23 cellular contexts compared by ENCODE assay signal in the genomic region with DNA sequence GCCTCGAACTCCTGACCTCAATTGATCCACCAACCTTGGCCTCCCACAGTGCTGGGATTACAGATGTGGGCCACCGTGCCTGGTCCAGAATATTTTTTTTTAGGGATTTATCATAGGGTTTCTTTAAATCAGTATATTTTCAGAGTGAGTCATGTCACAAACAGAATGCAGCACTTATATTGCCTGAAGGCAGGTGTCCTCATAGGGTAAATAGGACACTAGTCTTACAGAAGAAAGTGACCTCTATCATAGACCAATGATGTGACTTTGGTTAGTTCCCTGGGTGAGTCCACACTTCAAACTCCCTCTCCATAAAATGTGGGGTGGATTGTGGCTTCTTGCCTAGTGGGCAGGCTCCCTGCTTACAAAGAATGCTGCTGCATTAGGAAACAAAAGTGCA.
DNase-seq lines count a peak whose midpoint lies in the region; ATAC-seq, FAIRE-seq and TF ChIP-seq lines count a peak whose summit lies in the region.
"Had no signal": no experiment of that assay in that cellular context is flagged by ENCODE, and none has a peak within 500 bp of the region (broad histone marks: within the 10 kb centered on the region; RNA-seq: fewer than 3 reads in every experiment).

No MANE protein-coding gene starts in this region.

- no peak overlapping the region for H3K4me3 ChIP-seq in GM23338
- H3K4me3 ChIP-seq in endothelial cell of umbilical vein (replicated peaks in 1 of 3; ENCODE audit: insufficient read depth in 1 of 3, low read depth in 1 of 3, low read length in 3 of 3), result no peak overlapping the region
- H3K4me3 ChIP-seq: SJSA1 had no signal

- H3K4me1 ChIP-seq in GM23338 (ENCODE audit: insufficient read depth) (no peaks in the 10 kb centered on the region), endothelial cell of umbilical vein (ENCODE audit: control insufficient read depth, extremely low read depth, insufficient read depth, low read length) (peaks cover 6% of the 10 kb centered on the region)
- H3K4me1 ChIP-seq: Caco-2, SJSA1 had no signal

- H3K9me1 ChIP-seq in endothelial cell of umbilical vein (replicated peaks; ENCODE audit: control insufficient read depth, extremely low read depth, insufficient read depth, low read length), result no peaks in the 10 kb centered on the region

- no peak overlapping the region for H3K9ac ChIP-seq in endothelial cell of umbilical vein (replicated peaks; ENCODE audit: extremely low read depth, insufficient read depth, low read length)

- FAIRE-seq in endothelial cell of umbilical vein (lab: Jason Lieb, UNC), result no peak
- FAIRE-seq: GM18507, RCC 7860 had no signal

- H3K27ac Mint-ChIP-seq in GM23338, result no peak overlapping the region
- H3K27ac Mint-ChIP-seq: CD4-positive, alpha-beta memory T cell; H9 had no signal

- H3K27me3 Mint-ChIP-seq in GM23338 (ENCODE audit: insufficient read depth, low read depth, poor library complexity), result no peaks in the 10 kb centered on the region

- H3K4me2 ChIP-seq in GM23338, result no peak overlapping the region
- H3K4me2 ChIP-seq in endothelial cell of umbilical vein (ENCODE audit: insufficient read depth, low read length), result no peak overlapping the region

- no peak overlapping the region for H3K4me3 Mint-ChIP-seq in GM23338
- H3K4me3 Mint-ChIP-seq: CD4-positive, alpha-beta memory T cell; H9 had no signal

- peak; percentile 40 for DNase-seq in EL
- DNase-seq in GM23338 (ENCODE audit: low spot score), result no peak
- peak; percentile 46 for DNase-seq in RPMI7951 (ENCODE audit: low read depth)
- DNase-seq in endothelial cell of umbilical vein (ENCODE audit: low read depth, low spot score), result no peak
- DNase-seq in NCI-H128 (lab: John Stamatoyannopoulos, UW; ENCODE audit: unreplicated experiment), result no peak
- no peak for DNase-seq in foreskin melanocyte
- DNase-seq in T-helper 9 cell, result no peak
- DNase-seq: C1 segment of cervical spinal cord; Caco-2; CD4-positive, alpha-beta memory T cell; DMS79 treated with DMSO at 0.1 percent for 48 hours; H9; KBM-7; NCI-H1048; NCI-H1417 treated with DMSO at 0.1 percent for 48 hours; NCI-H1694 treated with DMSO at 0.1 percent for 48 hours; NCI-H2081; NCI-H2227 treated with DMSO at 0.1 percent for 48 hours; NCI-H69 had no signal

- H3K9me3 Mint-ChIP-seq in GM23338, result no peaks in the 10 kb centered on the region
- H3K9me3 Mint-ChIP-seq: CD4-positive, alpha-beta memory T cell; H9 had no signal

- H3K79me2 ChIP-seq in GM23338 (replicated peaks; ENCODE audit: insufficient read depth), result no peaks in the 10 kb centered on the region
- H3K79me2 ChIP-seq in endothelial cell of umbilical vein (ENCODE audit: control insufficient read depth, insufficient read depth, low read length), result no peaks in the 10 kb centered on the region

- ATAC-seq in GM23338 (no peak), GM18867 (IDR thresholded peaks at IDR 0.05; ENCODE audit: unreplicated experiment) (no peak)

- H3K27ac ChIP-seq in GM23338 (ENCODE audit: low read depth), result no peak overlapping the region
- no peak overlapping the region for H3K27ac ChIP-seq in endothelial cell of umbilical vein (ENCODE audit: insufficient read depth, low read depth, low read length)
- H3K27ac ChIP-seq: SJSA1 had no signal

- no peaks in the 10 kb centered on the region for H3F3A ChIP-seq in GM23338 (replicated peaks; ENCODE audit: low read depth)

- peaks cover 4% of the 10 kb centered on the region; the same call in 1 of the 2 replicates for H3K9me2 ChIP-seq in GM23338 (ENCODE audit: insufficient read depth)

- intact Hi-C loops in endothelial cell of umbilical vein (cut with micrococcal nuclease), result loop anchor here (2.0 kb wide), 1 partner anchor 46 kb away; no protein-coding TSS in a partner anchor

- H3K36me3 ChIP-seq in GM23338 (ENCODE audit: insufficient read depth) (no peaks in the 10 kb centered on the region), endothelial cell of umbilical vein (ENCODE audit: control insufficient read depth in 2 of 2, extremely low read depth in 1 of 2, insufficient read depth in 2 of 2, low read length in 2 of 2) (no peaks in the 10 kb centered on the region)
- H3K36me3 ChIP-seq: SJSA1 had no signal

- H4K20me1 ChIP-seq in GM23338 (replicated peaks; ENCODE audit: insufficient read depth) (no peaks in the 10 kb centered on the region), endothelial cell of umbilical vein (replicated peaks; ENCODE audit: control insufficient read depth, extremely low read depth, insufficient read depth, low read length) (no peaks in the 10 kb centered on the region)

- CTCF ChIA-PET in endothelial cell of umbilical vein (lab: Charles Lee), result no interaction called here

- BruUV-seq in endothelial cell of umbilical vein (replicated peaks; lab: Mats Ljungman, UMichigan), result no TSS peak

- H3K27me3 ChIP-seq in GM23338 (ENCODE audit: insufficient read depth), result no peaks in the 10 kb centered on the region
- no peaks in the 10 kb centered on the region for H3K27me3 ChIP-seq in endothelial cell of umbilical vein (ENCODE audit: control insufficient read depth in 2 of 2, insufficient read depth in 2 of 2, low read length in 2 of 2)
- H3K27me3 ChIP-seq: SJSA1 had no signal

- no peaks in the 10 kb centered on the region for H3K9me3 ChIP-seq in endothelial cell of umbilical vein (replicated peaks; ENCODE audit: control insufficient read depth, insufficient read depth, low read length)
- H3K9me3 ChIP-seq: Caco-2, SJSA1 had no signal

- no peak for TF ChIP-seq POLR2A in endothelial cell of umbilical vein (IDR thresholded peaks at IDR 0.05; ENCODE audit: low read depth, low read length)

- H3K4me1 Mint-ChIP-seq in GM23338, result no peaks in the 10 kb centered on the region
- H3K4me1 Mint-ChIP-seq: CD4-positive, alpha-beta memory T cell had no signal

- POLR2A ChIA-PET in endothelial cell of umbilical vein (lab: Charles Lee), result no interaction called here

- no peak for TF ChIP-seq CTCF in GM23338 (conservative IDR thresholded peaks at IDR 0.05; ENCODE audit: low read depth in 2 of 2)
- no peak for TF ChIP-seq CTCF in endothelial cell of umbilical vein (IDR thresholded peaks at IDR 0.05; ENCODE audit: extremely low read depth in 1 of 2, insufficient read depth in 1 of 2, low read depth in 1 of 2, low read length in 2 of 2)

- 0 out of 2 replicates have a peak overlapping the region, but pooled peaks have one; percentile 47 for H2AFZ ChIP-seq in GM23338
- peak overlapping the region; percentile 61 for H2AFZ ChIP-seq in endothelial cell of umbilical vein (ENCODE audit: low read depth, low read length)

- dilution Hi-C loops in endothelial cell of umbilical vein (cut with MboI; ENCODE audit: extremely low pct_ligation_motif_present, low sequenced_read_pairs), result no loop called here

- no peaks in the 10 kb centered on the region for H3K36me3 Mint-ChIP-seq in GM23338 (ENCODE audit: low read depth)
- H3K36me3 Mint-ChIP-seq: CD4-positive, alpha-beta memory T cell had no signal

TF ChIP-seq in GM23338, 12 proteins besides CTCF, POLR2A, EP300 and RAD21 (continues in another document):
- TF ChIP-seq CREB1 (CRISPR knock-in tag; IDR thresholded peaks at IDR 0.05; ENCODE audit: low read depth) (no peak), ZNF114 (CRISPR knock-in tag; IDR thresholded peaks at IDR 0.05) (no peak), ZNF331 (CRISPR knock-in tag; IDR thresholded peaks at IDR 0.05; ENCODE audit: low read depth) (no peak), STAT1 (IDR thresholded peaks at IDR 0.05; ENCODE audit: unreplicated experiment) (no peak), EZH2phosphoT487 (IDR thresholded peaks at IDR 0.05; ENCODE audit: unreplicated experiment) (no peak), NANOG (IDR thresholded peaks at IDR 0.05; ENCODE audit: borderline replicate concordance) (no peak), EZH2 (IDR thresholded peaks at IDR 0.05; ENCODE audit: low read depth, unreplicated experiment) (no peak)

TF ChIP-seq in endothelial cell of umbilical vein, 7 proteins besides CTCF, POLR2A, EP300 and RAD21:
- TF ChIP-seq JUN (IDR thresholded peaks at IDR 0.05; ENCODE audit: borderline replicate concordance, insufficient read depth, insufficient read length, low read depth), result no peak
- no peak for TF ChIP-seq POLR2AphosphoS5 (IDR thresholded peaks at IDR 0.05; ENCODE audit: insufficient read depth, low read depth, low read length)
- TF ChIP-seq EZH2 (IDR thresholded peaks at IDR 0.05; ENCODE audit: borderline replicate concordance, low read depth, low read length, severe bottlenecking), result no peak
- TF ChIP-seq FOS (IDR thresholded peaks at IDR 0.05; ENCODE audit: borderline replicate concordance, insufficient read depth, low read length), result no peak
- TF ChIP-seq, protein P1, sequence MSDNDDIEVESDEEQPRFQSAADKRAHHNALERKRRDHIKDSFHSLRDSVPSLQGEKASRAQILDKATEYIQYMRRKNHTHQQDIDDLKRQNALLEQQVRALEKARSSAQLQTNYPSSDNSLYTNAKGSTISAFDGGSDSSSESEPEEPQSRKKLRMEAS (IDR thresholded peaks at IDR 0.05; ENCODE audit: insufficient read depth, insufficient read length), result no peak

Comparison
In these comparisons a context has a peak if more than half of its experiments do, and no peak if none do; other contexts are left out.
1. DNase-seq: peak in EL (single experiment) and RPMI7951 (single experiment); none in GM23338 (single experiment), endothelial cell of umbilical vein (single experiment), NCI-H128 (single experiment), foreskin melanocyte (single experiment) and T-helper 9 cell (single experiment).